ENCODE assay signal across 2 cellular contexts in the genomic region with DNA sequence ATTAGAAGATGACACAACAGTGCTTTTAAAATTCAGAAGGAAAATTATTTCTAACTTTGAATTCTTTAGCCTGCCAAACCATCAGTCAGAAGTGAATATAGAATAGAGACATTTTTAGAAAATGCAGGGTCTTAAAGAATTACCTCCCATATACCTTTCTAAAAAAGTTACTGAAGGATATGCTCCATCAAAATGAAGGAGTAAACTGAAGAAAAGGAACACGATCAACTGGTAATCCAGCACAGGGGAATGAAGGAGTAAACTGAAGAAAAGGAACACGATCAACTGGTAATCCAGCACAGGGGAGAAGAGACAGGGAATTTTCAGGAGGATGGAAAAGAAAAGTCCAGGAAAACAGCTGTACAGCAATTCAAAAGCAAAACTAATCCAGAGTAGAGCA.
TF ChIP-seq lines count a peak whose summit lies in the region.

No MANE protein-coding gene starts in this region.

TF ChIP-seq in HEK293, 187 proteins besides CTCF, POLR2A, EP300 and RAD21:
- TF ChIP-seq ELK4 (IDR thresholded peaks at IDR 0.05; ENCODE audit: borderline replicate concordance, low read depth, low read length) (no peak), ZNF776 (tag by site-specific recombination; IDR thresholded peaks at IDR 0.05; ENCODE audit: borderline replicate concordance) (no peak), ZNF26 (tag by site-specific recombination; IDR thresholded peaks at IDR 0.05) (no peak), ZNF394 (tag by site-specific recombination; IDR thresholded peaks at IDR 0.05; ENCODE audit: borderline replicate concordance) (no peak), ZNF645 (tag by site-specific recombination; IDR thresholded peaks at IDR 0.05) (no peak), SETDB1 (IDR thresholded peaks at IDR 0.05; ENCODE audit: insufficient read length, low read length) (peak; percentile 96), ZFP3 (tag by site-specific recombination; IDR thresholded peaks at IDR 0.05; ENCODE audit: low read depth) (no peak), ZNF157 (tag by site-specific recombination; IDR thresholded peaks at IDR 0.05) (no peak), ZNF624 (tag by site-specific recombination; IDR thresholded peaks at IDR 0.05) (peak; percentile 98), ZNF843 (tag by site-specific recombination; IDR thresholded peaks at IDR 0.05) (no peak), SP2 (tag by site-specific recombination; IDR thresholded peaks at IDR 0.05) (no peak), ZNF664 (tag by site-specific recombination; IDR thresholded peaks at IDR 0.05) (no peak), ZNF184 (tag by site-specific recombination; IDR thresholded peaks at IDR 0.05) (no peak)
- TF ChIP-seq, protein P1, sequence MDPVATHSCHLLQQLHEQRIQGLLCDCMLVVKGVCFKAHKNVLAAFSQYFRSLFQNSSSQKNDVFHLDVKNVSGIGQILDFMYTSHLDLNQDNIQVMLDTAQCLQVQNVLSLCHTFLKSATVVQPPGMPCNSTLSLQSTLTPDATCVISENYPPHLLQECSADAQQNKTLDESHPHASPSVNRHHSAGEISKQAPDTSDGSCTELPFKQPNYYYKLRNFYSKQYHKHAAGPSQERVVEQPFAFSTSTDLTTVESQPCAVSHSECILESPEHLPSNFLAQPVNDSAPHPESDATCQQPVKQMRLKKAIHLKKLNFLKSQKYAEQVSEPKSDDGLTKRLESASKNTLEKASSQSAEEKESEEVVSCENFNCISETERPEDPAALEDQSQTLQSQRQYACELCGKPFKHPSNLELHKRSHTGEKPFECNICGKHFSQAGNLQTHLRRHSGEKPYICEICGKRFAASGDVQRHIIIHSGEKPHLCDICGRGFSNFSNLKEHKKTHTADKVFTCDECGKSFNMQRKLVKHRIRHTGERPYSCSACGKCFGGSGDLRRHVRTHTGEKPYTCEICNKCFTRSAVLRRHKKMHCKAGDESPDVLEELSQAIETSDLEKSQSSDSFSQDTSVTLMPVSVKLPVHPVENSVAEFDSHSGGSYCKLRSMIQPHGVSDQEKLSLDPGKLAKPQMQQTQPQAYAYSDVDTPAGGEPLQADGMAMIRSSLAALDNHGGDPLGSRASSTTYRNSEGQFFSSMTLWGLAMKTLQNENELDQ (tag by site-specific recombination; IDR thresholded peaks at IDR 0.05; ENCODE audit: low read depth): no peak
- TF ChIP-seq, protein P2, sequence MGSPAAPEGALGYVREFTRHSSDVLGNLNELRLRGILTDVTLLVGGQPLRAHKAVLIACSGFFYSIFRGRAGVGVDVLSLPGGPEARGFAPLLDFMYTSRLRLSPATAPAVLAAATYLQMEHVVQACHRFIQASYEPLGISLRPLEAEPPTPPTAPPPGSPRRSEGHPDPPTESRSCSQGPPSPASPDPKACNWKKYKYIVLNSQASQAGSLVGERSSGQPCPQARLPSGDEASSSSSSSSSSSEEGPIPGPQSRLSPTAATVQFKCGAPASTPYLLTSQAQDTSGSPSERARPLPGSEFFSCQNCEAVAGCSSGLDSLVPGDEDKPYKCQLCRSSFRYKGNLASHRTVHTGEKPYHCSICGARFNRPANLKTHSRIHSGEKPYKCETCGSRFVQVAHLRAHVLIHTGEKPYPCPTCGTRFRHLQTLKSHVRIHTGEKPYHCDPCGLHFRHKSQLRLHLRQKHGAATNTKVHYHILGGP (tag by site-specific recombination; IDR thresholded peaks at IDR 0.05): no peak

TF ChIP-seq in H1, 55 proteins besides CTCF, POLR2A, EP300 and RAD21 (continued from another document):
- TF ChIP-seq, protein P3, sequence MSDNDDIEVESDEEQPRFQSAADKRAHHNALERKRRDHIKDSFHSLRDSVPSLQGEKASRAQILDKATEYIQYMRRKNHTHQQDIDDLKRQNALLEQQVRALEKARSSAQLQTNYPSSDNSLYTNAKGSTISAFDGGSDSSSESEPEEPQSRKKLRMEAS (IDR thresholded peaks at IDR 0.05): no peak
- TF ChIP-seq TEAD4 (IDR thresholded peaks at IDR 0.05; ENCODE audit: low read depth, low read length): no peak
- TF ChIP-seq HDAC6 (IDR thresholded peaks at IDR 0.05; ENCODE audit: low read depth, low read length): no peak
TF ChIP-seq in H1: peak in this region for 1.
